Comparison of ENCODE assay signal across 15 cellular contexts in genomic region chr12:124002021-124002640, GRCh38. TPM values are rescaled to one million over a fixed set of nuclear protein-coding genes. Genes with fewer than 3 reads are reported as not detected.
A peak's percentile ranks its signal among the peaks of the same experiment; 100 is the strongest.
DNase-seq lines count a peak whose midpoint lies in the region; ATAC-seq and TF ChIP-seq lines count a peak whose summit lies in the region.
"Had no signal": no experiment of that assay in that cellular context is flagged by ENCODE, and none has a peak within 500 bp of the region (broad histone marks: within the 10 kb centered on the region; RNA-seq: fewer than 3 reads in every experiment).

No MANE protein-coding gene starts in this region.

- H3K36me3 ChIP-seq in IMR-90 (ENCODE audit: control insufficient read depth, insufficient read depth, low read length): peaks cover 8% of the 10 kb centered on the region; the same call in 1 of the 2 replicates
- peaks cover 40 to 55% of the 10 kb centered on the region in 2 experiments for H3K36me3 ChIP-seq in mesenchymal stem cell (ENCODE audit: control insufficient read depth in 1 of 2, insufficient read depth in 2 of 2, low read depth in 1 of 2, low read length in 2 of 2)

- no peak overlapping the region for H3K56ac ChIP-seq in IMR-90 (ENCODE audit: extremely low read depth, insufficient read depth, low read length)

- H3K4me1 ChIP-seq in IMR-90 (ENCODE audit: control insufficient read depth, insufficient read depth, low read length): peaks cover 29% of the 10 kb centered on the region
- H3K4me1 ChIP-seq in mesenchymal stem cell (ENCODE audit: control insufficient read depth, insufficient read depth, low read depth, low read length): peaks cover 5% of the 10 kb centered on the region

- TF ChIP-seq CTCF in IMR-90 (conservative IDR thresholded peaks at IDR 0.05; ENCODE audit: low read depth, low read length) (no peak), RWPE1 (conservative IDR thresholded peaks at IDR 0.05; ENCODE audit: low read depth) (no peak), fibroblast of villous mesenchyme (IDR thresholded peaks at IDR 0.05; ENCODE audit: insufficient read depth, low read depth, low read length) (no peak)

- no peak overlapping the region for H2AK9ac ChIP-seq in IMR-90 (replicated peaks; ENCODE audit: low read depth, low read length, poor library complexity)

- H4K20me1 ChIP-seq in IMR-90 (ENCODE audit: insufficient read depth, low read length): peaks cover 15% of the 10 kb centered on the region; the same call in 1 of the 2 replicates

- H2BK15ac ChIP-seq in IMR-90 (ENCODE audit: low read depth, low read length) (no peak overlapping the region), mesenchymal stem cell (ENCODE audit: low read depth, poor library complexity, severe bottlenecking) (no peak overlapping the region)

- H3K9me3 ChIP-seq in IMR-90 (ENCODE audit: control insufficient read depth, insufficient read depth, low read length) (no peaks in the 10 kb centered on the region), mesenchymal stem cell (ENCODE audit: control insufficient read depth, low read length) (no peaks in the 10 kb centered on the region)

- H3K79me1 ChIP-seq in IMR-90 (ENCODE audit: low read depth in 1 of 2, low read length in 2 of 2) (peaks cover 48 to 78% of the 10 kb centered on the region in 2 experiments), mesenchymal stem cell (replicated peaks; ENCODE audit: low read length, poor library complexity, severe bottlenecking) (peaks cover 59% of the 10 kb centered on the region)

- TF ChIP-seq POLR2A in IMR-90 (IDR thresholded peaks at IDR 0.05; ENCODE audit: low read depth, low read length): no peak

- no TSS peak for BruUV-seq in IMR-90 (replicated peaks; lab: Mats Ljungman, UMichigan)

- H4K5ac ChIP-seq in IMR-90 (ENCODE audit: low read depth, low read length): no peak overlapping the region

- in situ Hi-C loops in IMR-90 (cut with MboI; ENCODE audit: low sequenced_read_pairs): no loop called here

- no peak overlapping the region for H3K9ac ChIP-seq in IMR-90 (ENCODE audit: low read depth, low read length)
- no peak overlapping the region for H3K9ac ChIP-seq in mesenchymal stem cell (ENCODE audit: low read length)

- H3K9me1 ChIP-seq in IMR-90 (ENCODE audit: insufficient read depth, low read length): peaks cover 31% of the 10 kb centered on the region

- peak overlapping the region; percentile 18; the same call in 1 of the 2 replicates for H2AK5ac ChIP-seq in IMR-90 (ENCODE audit: low read depth, low read length)
- no peak overlapping the region for H2AK5ac ChIP-seq in mesenchymal stem cell (ENCODE audit: low read length, severe bottlenecking)

- no peaks in the 10 kb centered on the region for H3K27me3 ChIP-seq in IMR-90 (ENCODE audit: control insufficient read depth, insufficient read depth, low read length)
- no peaks in the 10 kb centered on the region for H3K27me3 ChIP-seq in mesenchymal stem cell (ENCODE audit: control insufficient read depth in 1 of 2, insufficient read depth in 1 of 2, low read length in 2 of 2)

- H2AFZ ChIP-seq in IMR-90 (replicated peaks; ENCODE audit: low read length, poor library complexity): no peak overlapping the region
- no peak overlapping the region for H2AFZ ChIP-seq in mesenchymal stem cell (ENCODE audit: low read depth, low read length)

- H4K91ac ChIP-seq in IMR-90 (ENCODE audit: insufficient read depth, low read depth, low read length) (no peak overlapping the region), mesenchymal stem cell (ENCODE audit: low read length) (peak overlapping the region; percentile 46)

- no peak for ATAC-seq in IMR-90 (ENCODE audit: low read depth)

- H2BK12ac ChIP-seq in mesenchymal stem cell (ENCODE audit: low read length in 2 of 2): peak overlapping the region in 1 of 2 experiments; percentile 17

- no peak overlapping the region for H2BK20ac ChIP-seq in IMR-90 (ENCODE audit: low read depth, low read length)

- H4K8ac ChIP-seq in IMR-90 (ENCODE audit: low read depth in 2 of 2, low read length in 2 of 2) (no peak overlapping the region), mesenchymal stem cell (ENCODE audit: low read length) (peak overlapping the region; percentile 38)

- dilution Hi-C loops in IMR-90 (cut with HindIII; ENCODE audit: low sequenced_read_pairs, unreplicated experiment): no loop called here

- no peak overlapping the region for H3K14ac ChIP-seq in IMR-90 (replicated peaks; ENCODE audit: low read depth, low read length)
- H3K14ac ChIP-seq in mesenchymal stem cell (ENCODE audit: low read length in 2 of 2): peak overlapping the region in 1 of 2 experiments; percentile 30

- H3K27ac ChIP-seq in IMR-90 (ENCODE audit: insufficient read depth, low read length): no peak overlapping the region
- H3K27ac ChIP-seq in RWPE1: 0 out of 2 replicates have a peak overlapping the region, but pooled peaks have one; percentile 18
- no peak overlapping the region for H3K27ac ChIP-seq in mesenchymal stem cell (ENCODE audit: low read length, poor library complexity, severe bottlenecking)

- POLR2A ChIA-PET in IMR-90 (lab: Charles Lee; ENCODE audit: unreplicated experiment): no interaction called here
- POLR2A ChIA-PET in RWPE1 (lab: Yijun Ruan, JAX; ENCODE audit: low non-redundant PET): interaction anchor here (0.5 kb wide), 1 partner anchor 99 kb away, joined by 3 read pairs; no protein-coding TSS in a partner anchor
- POLR2A ChIA-PET in HEK293T (lab: Yijun Ruan, JAX): no interaction called here

- no peak for DNase-seq in IMR-90
- no peak for DNase-seq in RWPE1 (ENCODE audit: low spot score)
- DNase-seq in fibroblast of villous mesenchyme (ENCODE audit: low read depth): peak; percentile 84
- DNase-seq in mesenchymal stem cell: peak; percentile 43
- DNase-seq in mesenteric fat pad (ENCODE audit: low spot score): no peak
- DNase-seq in HEK293T (ENCODE audit: extremely low spot score): no peak
- no peak for DNase-seq in GM03348 (ENCODE audit: low spot score)
- DNase-seq: ACHN, COR-L47, H9, KBM-7, NCI-H1436, NCI-H2029, NCI-H2171 treated with DMSO at 0.1 percent for 48 hours, NCI-H446 treated with DMSO at 0.1 percent for 48 hours had no signal

- H3K4me2 ChIP-seq in IMR-90 (ENCODE audit: low read depth, low read length) (no peak overlapping the region), mesenchymal stem cell (ENCODE audit: low read length, poor library complexity, severe bottlenecking) (no peak overlapping the region)

- H2BK5ac ChIP-seq in IMR-90 (ENCODE audit: low read depth, low read length, poor library complexity, severe bottlenecking): no peak overlapping the region
- H2BK5ac ChIP-seq in mesenchymal stem cell (ENCODE audit: low read depth, low read length, poor library complexity, severe bottlenecking): no peak overlapping the region

- WGBS in IMR-90 (ENCODE audit: extremely low coverage in 2 of 2, insufficient read length in 1 of 2), 2 experiments: 90% methylated on average over 5 of the region's 6 CpGs; no CpG with 5 or more reads in 1 of the 2 experiments
- 89% methylated on average over 6 of the region's 6 CpGs for WGBS in mesenchymal stem cell

- 0 out of 2 replicates have a peak overlapping the region, but pooled peaks have one; percentile 16 for H3K23ac ChIP-seq in IMR-90 (ENCODE audit: low read depth, low read length)
- H3K23ac ChIP-seq in mesenchymal stem cell (ENCODE audit: low read length in 2 of 2): no peak overlapping the region

- intact Hi-C loops in IMR-90 (cut with micrococcal nuclease): no loop called here

- H2BK120ac ChIP-seq in IMR-90 (ENCODE audit: low read depth, low read length) (no peak overlapping the region), mesenchymal stem cell (ENCODE audit: low read depth, low read length) (no peak overlapping the region)

- TF ChIP-seq RAD21 in IMR-90 (IDR thresholded peaks at IDR 0.05; ENCODE audit: low read length): no peak

- H3K4me3 ChIP-seq in IMR-90 (ENCODE audit: insufficient read depth, low read depth, low read length) (no peak overlapping the region), fibroblast of villous mesenchyme (ENCODE audit: low read depth, low read length) (no peak overlapping the region), mesenchymal stem cell (ENCODE audit: insufficient read depth in 1 of 2, low read depth in 1 of 2, low read length in 2 of 2) (no peak overlapping the region)

- H3K4ac ChIP-seq in IMR-90 (ENCODE audit: low read depth, low read length) (no peak overlapping the region), mesenchymal stem cell (ENCODE audit: low read depth in 1 of 2, low read length in 2 of 2) (no peak overlapping the region)

- CTCF ChIA-PET in IMR-90 (lab: Yijun Ruan, JAX) (no interaction called here), RWPE1 (lab: Yijun Ruan, JAX) (interaction anchor here (0.5 to 1.0 kb wide), 3 partner anchors 9 to 44 kb away, joined by 3 to 4 read pairs (median 3); no protein-coding TSS in a partner anchor), HEK293T (lab: Yijun Ruan, JAX) (no interaction called here)

- H3K18ac ChIP-seq in IMR-90 (ENCODE audit: low read depth, low read length) (no peak overlapping the region), mesenchymal stem cell (ENCODE audit: low read depth in 1 of 2, low read length in 2 of 2) (peak overlapping the region; percentile 67 to 69)

TF ChIP-seq in IMR-90, 13 proteins besides CTCF, POLR2A, EP300 and RAD21 (continues in another document):
- TF ChIP-seq SMC3 (IDR thresholded peaks at IDR 0.05; ENCODE audit: low read depth, low read length) (no peak), MAZ (IDR thresholded peaks at IDR 0.05; ENCODE audit: borderline replicate concordance, low read depth, low read length) (no peak), MAFK (IDR thresholded peaks at IDR 0.05; ENCODE audit: low read depth, low read length) (no peak), RFX5 (IDR thresholded peaks at IDR 0.05; ENCODE audit: low read depth, low read length) (no peak)

TF ChIP-seq in HEK293T, 16 proteins besides CTCF, POLR2A, EP300 and RAD21 (continues in another document):
- no peak for TF ChIP-seq ZNF384 (IDR thresholded peaks at IDR 0.05)
- no peak for TF ChIP-seq BHLHE40 (IDR thresholded peaks at IDR 0.05; ENCODE audit: borderline replicate concordance)
- no peak for TF ChIP-seq FOXK2 (IDR thresholded peaks at IDR 0.05)
- TF ChIP-seq CTBP1 (IDR thresholded peaks at IDR 0.05; ENCODE audit: borderline replicate concordance): no peak
- no peak for TF ChIP-seq LEF1 (IDR thresholded peaks at IDR 0.05; ENCODE audit: borderline replicate concordance)

RNA-seq across cellular contexts. Expression of gene ZNF664, which starts 29.1 kb away (rescaled TPM):
- total RNA-seq in IMR-90 (2012; rRNA removed) (32.6 and 36.7 TPM in 2 replicates), fibroblast of villous mesenchyme (40.6 and 46.2 TPM in 2 replicates), mesenteric fat pad (85.0 TPM)
- 24.6 and 29.9 TPM in 2 replicates for polyA plus RNA-seq in IMR-90 (2012; rRNA removed)
- polyA plus RNA-seq in IMR-90 (2012; cell fraction: cytosol; rRNA removed): 14.0 and 16.7 TPM in 2 replicates
- polyA plus RNA-seq in IMR-90 (2012; cell fraction: nucleus; rRNA removed; ENCODE audit: low replicate concordance): 9.3 and 24.8 TPM in 2 replicates
- polyA plus RNA-seq in mesenchymal stem cell (2013, experiment 1 of 2): 54.7 TPM
- 55.2 TPM for polyA plus RNA-seq in mesenchymal stem cell (2013, experiment 2 of 2)

RNA-seq across cellular contexts. Expression of gene CCDC92, which starts 29.5 kb away (rescaled TPM):
- total RNA-seq in IMR-90 (2012; rRNA removed): 5.7 and 8.1 TPM in 2 replicates
- polyA plus RNA-seq in IMR-90 (2012; rRNA removed): 55.5 and 61.1 TPM in 2 replicates
- 75.4 and 87.9 TPM in 2 replicates for polyA plus RNA-seq in IMR-90 (2012; cell fraction: cytosol; rRNA removed)
- polyA plus RNA-seq in IMR-90 (2012; cell fraction: nucleus; rRNA removed; ENCODE audit: low replicate concordance): 91.3 and 94.1 TPM in 2 replicates
- 8.2 and 10.0 TPM in 2 replicates for total RNA-seq in fibroblast of villous mesenchyme
- 91.2 TPM for polyA plus RNA-seq in mesenchymal stem cell (2013, experiment 1 of 2)
- polyA plus RNA-seq in mesenchymal stem cell (2013, experiment 2 of 2): 90.8 TPM
- 68.7 TPM for total RNA-seq in mesenteric fat pad

Comparison
In these comparisons a context has a peak if more than half of its experiments do, and no peak if none do; other contexts are left out.
1. DNase-seq: peak in fibroblast of villous mesenchyme (single experiment) and mesenchymal stem cell (single experiment); none in IMR-90 (single experiment), RWPE1 (single experiment), mesenteric fat pad (single experiment), HEK293T (single experiment) and GM03348 (single experiment).